ENCODE assay signal across 14 cellular contexts in the genomic region with DNA sequence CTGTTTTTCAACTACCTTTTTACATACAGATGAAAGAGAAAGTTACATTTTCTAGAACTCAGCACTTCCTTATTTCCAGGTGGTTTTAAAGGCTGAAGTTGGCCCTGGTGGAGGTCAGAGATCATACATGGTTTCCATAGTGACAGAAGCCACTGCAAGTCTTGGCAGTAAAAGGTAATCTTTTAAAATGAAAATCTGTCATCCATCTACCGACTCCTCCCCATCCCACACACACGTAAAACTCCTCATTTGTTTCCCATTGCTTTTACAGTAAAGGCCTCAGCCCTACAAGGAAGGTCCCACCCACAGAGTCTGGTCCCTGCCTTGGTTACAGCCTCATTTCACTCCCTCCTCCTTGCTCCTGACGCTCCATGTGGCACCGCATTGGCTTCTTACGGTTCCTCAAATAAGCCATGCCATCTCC. TPM values are rescaled to one million over a fixed set of nuclear protein-coding genes. Genes with fewer than 3 reads are reported as not detected.
DNase-seq lines count a peak whose midpoint lies in the region; ATAC-seq, FAIRE-seq and TF ChIP-seq lines count a peak whose summit lies in the region.
"Had no signal": no experiment of that assay in that cellular context is flagged by ENCODE, and none has a peak within 500 bp of the region (broad histone marks: within the 10 kb centered on the region; RNA-seq: fewer than 3 reads in every experiment).

No MANE protein-coding gene starts in this region.

- H2BK120ac ChIP-seq in mesenchymal stem cell (ENCODE audit: low read depth, low read length) = no peak overlapping the region

- TF ChIP-seq EP300 in esophagus muscularis mucosa (IDR thresholded peaks at IDR 0.05) = no peak

- peak overlapping the region; percentile 16 to 70 (median 54) for H3K27ac ChIP-seq in esophagus muscularis mucosa (replicated peaks in 1 of 4)
- no peak overlapping the region for H3K27ac ChIP-seq in mesenchymal stem cell (ENCODE audit: low read length, poor library complexity, severe bottlenecking)
- no peak overlapping the region for H3K27ac ChIP-seq in CD8-positive, alpha-beta T cell (ENCODE audit: low read depth, low read length)
- no peak overlapping the region for H3K27ac ChIP-seq in kidney (ENCODE audit: low read depth in 2 of 2, low read length in 2 of 2)
- H3K27ac ChIP-seq: C4-2B, RWPE1 had no signal

- no peak overlapping the region for H3K23ac ChIP-seq in mesenchymal stem cell (ENCODE audit: low read length in 2 of 2)

- no peak overlapping the region for H4K8ac ChIP-seq in mesenchymal stem cell (ENCODE audit: low read length)

- H3K27me3 ChIP-seq in esophagus muscularis mucosa (no peaks in the 10 kb centered on the region), mesenchymal stem cell (ENCODE audit: control insufficient read depth in 1 of 2, insufficient read depth in 1 of 2, low read length in 2 of 2) (peaks cover 11 to 48% of the 10 kb centered on the region in 2 experiments)
- no peaks in the 10 kb centered on the region for H3K27me3 ChIP-seq in CD8-positive, alpha-beta T cell (ENCODE audit: insufficient read depth, low read length)

- H3K4ac ChIP-seq in mesenchymal stem cell (ENCODE audit: low read depth in 1 of 2, low read length in 2 of 2) = no peak overlapping the region

- H3K4me3 Mint-ChIP-seq in CD8-positive, alpha-beta T cell = no peak overlapping the region
- H3K4me3 Mint-ChIP-seq: activated CD4-positive, alpha-beta memory T cell treated with anti-CD3 and anti-CD28 coated beads, Interleukin-2, amount 10 ng/mL, durations not matched to agents 7 days and 5 days had no signal

- WGBS in esophagus muscularis mucosa = 65% methylated on average over 5 of the region's 5 CpGs
- WGBS in mesenchymal stem cell = 81% methylated on average over 5 of the region's 5 CpGs

- H3K4me2 ChIP-seq in mesenchymal stem cell (ENCODE audit: low read length, poor library complexity, severe bottlenecking) = no peak overlapping the region

- ATAC-seq in GM18508 (IDR thresholded peaks at IDR 0.05; ENCODE audit: insufficient read depth, unreplicated experiment) = peak; percentile 55
- peak; percentile 88 for ATAC-seq in GM21529 (IDR thresholded peaks at IDR 0.05; ENCODE audit: unreplicated experiment)
- ATAC-seq in HG03469 (IDR thresholded peaks at IDR 0.05; ENCODE audit: unreplicated experiment) = peak; percentile 77
- no peak for ATAC-seq in CD8-positive, alpha-beta T cell

- H3K9ac ChIP-seq in mesenchymal stem cell (ENCODE audit: low read length) (no peak overlapping the region), kidney (ENCODE audit: low read length in 2 of 2) (no peak overlapping the region)

- no peak overlapping the region for H4K91ac ChIP-seq in mesenchymal stem cell (ENCODE audit: low read length)

- H3K4me1 Mint-ChIP-seq in CD8-positive, alpha-beta T cell (ENCODE audit: low read depth) = no peaks in the 10 kb centered on the region

- peak overlapping the region in 1 of 2 experiments; percentile 70 for H3K14ac ChIP-seq in mesenchymal stem cell (ENCODE audit: low read length in 2 of 2)

- FAIRE-seq in kidney (lab: Jason Lieb, UNC) = no peak

- intact Hi-C loops in esophagus muscularis mucosa (cut with DNase I) = no loop called here
- intact Hi-C loops in CD8-positive, alpha-beta T cell (cut with DNase I, micrococcal nuclease) = no loop called here
- intact Hi-C loops in kidney (cut with DNase I) = no loop called here

- H3K4me1 ChIP-seq in esophagus muscularis mucosa (peaks cover 43 to 71% (median 59%) of the 10 kb centered on the region in 4 donors), mesenchymal stem cell (ENCODE audit: control insufficient read depth, insufficient read depth, low read depth, low read length) (no peaks in the 10 kb centered on the region), kidney (ENCODE audit: control insufficient read depth in 1 of 2, insufficient read depth in 1 of 2, low read depth in 1 of 2, low read length in 2 of 2) (no peaks in the 10 kb centered on the region)
- no peaks in the 10 kb centered on the region for H3K4me1 ChIP-seq in CD8-positive, alpha-beta T cell (ENCODE audit: insufficient read depth, low read length)

- no peak overlapping the region for H2AFZ ChIP-seq in mesenchymal stem cell (ENCODE audit: low read depth, low read length)

- H3K36me3 Mint-ChIP-seq in CD8-positive, alpha-beta T cell = no peaks in the 10 kb centered on the region

- H3K79me1 ChIP-seq in mesenchymal stem cell (replicated peaks; ENCODE audit: low read length, poor library complexity, severe bottlenecking) = no peaks in the 10 kb centered on the region

- POLR2A ChIA-PET in CD8-positive, alpha-beta T cell (lab: Charles Lee) = no interaction called here

- TF ChIP-seq CTCF in esophagus muscularis mucosa (IDR thresholded peaks at IDR 0.05) (no peak), kidney (IDR thresholded peaks at IDR 0.05; ENCODE audit: borderline replicate concordance, extremely low read depth, insufficient read depth) (no peak)
- no peak for TF ChIP-seq CTCF in CD8-positive, alpha-beta T cell (IDR thresholded peaks at IDR 0.05)

- no peaks in the 10 kb centered on the region for H3K9me3 ChIP-seq in esophagus muscularis mucosa
- no peaks in the 10 kb centered on the region for H3K9me3 ChIP-seq in mesenchymal stem cell (ENCODE audit: control insufficient read depth, low read length)
- no peaks in the 10 kb centered on the region for H3K9me3 ChIP-seq in CD8-positive, alpha-beta T cell (ENCODE audit: low read length)
- no peaks in the 10 kb centered on the region for H3K9me3 ChIP-seq in kidney (ENCODE audit: control insufficient read depth in 1 of 2, low read length in 2 of 2)

- H3K9me3 Mint-ChIP-seq in CD8-positive, alpha-beta T cell = no peaks in the 10 kb centered on the region
- H3K9me3 Mint-ChIP-seq: activated CD4-positive, alpha-beta memory T cell treated with anti-CD3 and anti-CD28 coated beads, Interleukin-2, amount 10 ng/mL, durations not matched to agents 7 days and 5 days had no signal

- H2BK5ac ChIP-seq in mesenchymal stem cell (ENCODE audit: low read depth, low read length, poor library complexity, severe bottlenecking) = no peak overlapping the region

- H3K4me3 ChIP-seq in esophagus muscularis mucosa (no peak overlapping the region), mesenchymal stem cell (ENCODE audit: insufficient read depth in 1 of 2, low read depth in 1 of 2, low read length in 2 of 2) (no peak overlapping the region), kidney (ENCODE audit: low read length in 2 of 2) (no peak overlapping the region)
- H3K4me3 ChIP-seq in CD8-positive, alpha-beta T cell (ENCODE audit: low read depth, low read length) = no peak overlapping the region

- no peak overlapping the region for H2BK15ac ChIP-seq in mesenchymal stem cell (ENCODE audit: low read depth, poor library complexity, severe bottlenecking)

- H2AK5ac ChIP-seq in mesenchymal stem cell (ENCODE audit: low read length, severe bottlenecking) = no peak overlapping the region

- DNase-seq in esophagus muscularis mucosa (ENCODE audit: extremely low spot score) (no peak), mesenchymal stem cell (no peak), kidney (no peak)
- DNase-seq in CD8-positive, alpha-beta T cell = no peak
- DNase-seq in activated CD4-positive, alpha-beta T cell treated with anti-CD3 and anti-CD28 coated beads for 48 hours = no peak
- DNase-seq: activated CD4-positive, alpha-beta memory T cell treated with anti-CD3 and anti-CD28 coated beads, Interleukin-2, amount 10 ng/mL, durations not matched to agents 7 days and 5 days; NCI-H1694 had no signal

- no peak overlapping the region for H3K18ac ChIP-seq in mesenchymal stem cell (ENCODE audit: low read depth in 1 of 2, low read length in 2 of 2)

- CTCF ChIA-PET in CD8-positive, alpha-beta T cell (lab: Charles Lee) = no interaction called here

- no peak overlapping the region for H3K27ac Mint-ChIP-seq in CD8-positive, alpha-beta T cell
- H3K27ac Mint-ChIP-seq: activated CD4-positive, alpha-beta memory T cell treated with anti-CD3 and anti-CD28 coated beads, Interleukin-2, amount 10 ng/mL, durations not matched to agents 7 days and 5 days had no signal

- no peaks in the 10 kb centered on the region for H3K36me3 ChIP-seq in esophagus muscularis mucosa
- H3K36me3 ChIP-seq in mesenchymal stem cell (ENCODE audit: control insufficient read depth in 1 of 2, insufficient read depth in 2 of 2, low read depth in 1 of 2, low read length in 2 of 2) = no peaks in the 10 kb centered on the region
- no peaks in the 10 kb centered on the region for H3K36me3 ChIP-seq in CD8-positive, alpha-beta T cell (ENCODE audit: insufficient read depth, low read length)
- H3K36me3 ChIP-seq in kidney (ENCODE audit: control insufficient read depth in 1 of 2, insufficient read depth in 2 of 2, low read length in 2 of 2) = no peaks in the 10 kb centered on the region

- H3K27me3 Mint-ChIP-seq in CD8-positive, alpha-beta T cell (ENCODE audit: low read depth) = peaks cover 2% of the 10 kb centered on the region

- H2BK12ac ChIP-seq in mesenchymal stem cell (ENCODE audit: low read length in 2 of 2) = no peak overlapping the region

- TF ChIP-seq POLR2A in esophagus muscularis mucosa (IDR thresholded peaks at IDR 0.05; ENCODE audit: low read depth) = no peak

RNA-seq across cellular contexts. Expression of a gene that starts 2.8 kb away (rescaled TPM):
- total RNA-seq in esophagus muscularis mucosa (1 to 10 TPM in 3 of 4 donors, not detected in 1; 1.5 to 3.5 (median 2.1) TPM), kidney (0.50 TPM)
- not detected for polyA plus RNA-seq in mesenchymal stem cell (2013, experiment 1 of 2)
- 0.21 TPM for polyA plus RNA-seq in mesenchymal stem cell (2013, experiment 2 of 2)
- not detected for total RNA-seq in CD8-positive, alpha-beta T cell
- polyA plus RNA-seq in kidney (ENCODE audit: insufficient read depth, low read depth, low replicate concordance) = not detected
- total RNA-seq: activated CD4-positive, alpha-beta memory T cell treated with anti-CD3 and anti-CD28 coated beads, Interleukin-2, amount 10 ng/mL, durations not matched to agents 7 days and 5 days; epithelial cell of proximal tubule; renal cortical epithelial cell had no signal

RNA-seq across cellular contexts. Expression of a gene that starts 5.9 kb away (rescaled TPM):
- total RNA-seq in esophagus muscularis mucosa = 1 to 10 TPM; 2.2 to 9.9 (median 4.3) TPM
- 0.15 TPM for polyA plus RNA-seq in mesenchymal stem cell (2013, experiment 1 of 2)
- polyA plus RNA-seq in mesenchymal stem cell (2013, experiment 2 of 2) = 0.27 TPM
- not detected for total RNA-seq in CD8-positive, alpha-beta T cell
- 4.0 TPM for total RNA-seq in kidney
- polyA plus RNA-seq in kidney (ENCODE audit: insufficient read depth, low read depth, low replicate concordance) = 0.71 TPM
- total RNA-seq: activated CD4-positive, alpha-beta memory T cell treated with anti-CD3 and anti-CD28 coated beads, Interleukin-2, amount 10 ng/mL, durations not matched to agents 7 days and 5 days; epithelial cell of proximal tubule; renal cortical epithelial cell had no signal

Comparison
In these comparisons a context has a peak if more than half of its experiments do, and no peak if none do; other contexts are left out.
1. H3K27ac ChIP-seq: peak in esophagus muscularis mucosa (4 of 4); none in mesenchymal stem cell (single experiment), CD8-positive, alpha-beta T cell (single experiment) and kidney (0 of 2).